Comparison of ENCODE assay signal across 9 cellular contexts in genomic region chr14:24911324-24912095, GRCh38.
A peak's percentile ranks its signal among the peaks of the same experiment; 100 is the strongest.
DNase-seq lines count a peak whose midpoint lies in the region; TF ChIP-seq lines count a peak whose summit lies in the region.
"Had no signal": no experiment of that assay in that cellular context is flagged by ENCODE, and none has a peak within 500 bp of the region (broad histone marks: within the 10 kb centered on the region; RNA-seq: fewer than 3 reads in every experiment).

No MANE protein-coding gene starts in this region.

- TF ChIP-seq POLR2A in adrenal gland (IDR thresholded peaks at IDR 0.05) = no peak

- peaks cover 36% of the 10 kb centered on the region for H3K79me2 ChIP-seq in hepatocyte

- intact Hi-C loops in A673 (cut with micrococcal nuclease; ENCODE audit: unreplicated experiment) (no loop called here), adrenal gland (cut with DNase I) (no loop called here)

- H3K36me3 Mint-ChIP-seq in mesothelial cell of epicardium = no peaks in the 10 kb centered on the region

- no peaks in the 10 kb centered on the region for H3K27me3 Mint-ChIP-seq in mesothelial cell of epicardium (ENCODE audit: low read depth)

- peak overlapping the region; percentile 21 for H3K4me2 ChIP-seq in hepatocyte

- 33 to 42% (median 37%) methylated on average over 5 of the region's 5 CpGs for WGBS in adrenal gland, 4 donors
- 74% methylated on average over 5 of the region's 5 CpGs for WGBS in hepatocyte (ENCODE audit: low lambda C conversion rate, missing lambda C conversion rate)

- no peak overlapping the region for H3K4me3 Mint-ChIP-seq in mesothelial cell of epicardium

- no peaks in the 10 kb centered on the region for H3K9me2 ChIP-seq in hepatocyte (replicated peaks; ENCODE audit: insufficient read depth)

- H3K4me3 ChIP-seq in A673 (ENCODE audit: low read depth, low read length, poor library complexity, severe bottlenecking) (no peak overlapping the region), adrenal gland (no peak overlapping the region), hepatocyte (no peak overlapping the region)

- H3K36me3 ChIP-seq in A673 (ENCODE audit: insufficient read depth, low read length, poor library complexity, severe bottlenecking) (no peaks in the 10 kb centered on the region), adrenal gland (replicated peaks in 1 of 2) (no peaks in the 10 kb centered on the region), hepatocyte (replicated peaks; ENCODE audit: insufficient read depth, low read depth) (no peaks in the 10 kb centered on the region)
- H3K36me3 ChIP-seq: neutrophil had no signal

- H3K27me3 ChIP-seq in A673 (replicated peaks; ENCODE audit: insufficient read depth, low read depth, low read length, poor library complexity) (no peaks in the 10 kb centered on the region), adrenal gland (no peaks in the 10 kb centered on the region), hepatocyte (no peaks in the 10 kb centered on the region)
- H3K27me3 ChIP-seq: neutrophil had no signal

- DNase-seq in A673 (ENCODE audit: low spot score) = peak; percentile 43
- DNase-seq in HCEC 1CT = peak; percentile 84
- peak in 4 of 7 donors; percentile 12 to 38 (median 31) for DNase-seq in adrenal gland
- peak; percentile 54 for DNase-seq in hepatocyte (ENCODE audit: low spot score)
- DNase-seq in T1000 (lab: John Stamatoyannopoulos, UW) = no peak
- DNase-seq in mesothelial cell of epicardium (ENCODE audit: low spot score in 2 of 2, unreplicated experiment in 2 of 2) = no peak
- DNase-seq in LoVo (ENCODE audit: low spot score) = no peak
- DNase-seq in NCI-H187 treated with DMSO at 0.1 percent for 48 hours (lab: John Stamatoyannopoulos, UW) = no peak

- H3K27ac Mint-ChIP-seq in mesothelial cell of epicardium = no peak overlapping the region

- H3K4me1 ChIP-seq in A673 (ENCODE audit: insufficient read depth, low read length, poor library complexity, severe bottlenecking) = no peaks in the 10 kb centered on the region
- H3K4me1 ChIP-seq in adrenal gland (replicated peaks in 1 of 2) = peaks cover 3 to 10% of the 10 kb centered on the region in 2 donors
- peaks cover 30% of the 10 kb centered on the region for H3K4me1 ChIP-seq in hepatocyte (ENCODE audit: insufficient read depth)

- TF ChIP-seq CTCF in A673 (conservative IDR thresholded peaks at IDR 0.05; ENCODE audit: low read depth, low read length) (no peak), adrenal gland (IDR thresholded peaks at IDR 0.05) (no peak), hepatocyte (IDR thresholded peaks at IDR 0.05; ENCODE audit: poor library complexity) (no peak), mesothelial cell of epicardium (IDR thresholded peaks at IDR 0.05; ENCODE audit: unreplicated experiment) (no peak)

- CTCF ChIA-PET in A673 (lab: Charles Lee) = no interaction called here

- no peaks in the 10 kb centered on the region for H3K9me3 Mint-ChIP-seq in mesothelial cell of epicardium

- no peak overlapping the region for H2AFZ ChIP-seq in hepatocyte

- H4K20me1 ChIP-seq in hepatocyte (ENCODE audit: insufficient read depth, poor library complexity, severe bottlenecking) = no peaks in the 10 kb centered on the region

- H3K27ac ChIP-seq in A673 (ENCODE audit: low read depth, low read length, poor library complexity, severe bottlenecking) (no peak overlapping the region), adrenal gland (no peak overlapping the region), hepatocyte (peak overlapping the region; percentile 54)
- H3K27ac ChIP-seq: neutrophil had no signal

- POLR2A ChIA-PET in A673 (lab: Charles Lee; ENCODE audit: low non-redundant PET) = interaction anchor here (0.7 kb wide), 1 partner anchor 68 kb away, joined by 3 read pairs; no protein-coding TSS in a partner anchor

- H3K4me1 Mint-ChIP-seq in mesothelial cell of epicardium = peaks cover 26% of the 10 kb centered on the region

- no TSS peak for BruUV-seq in A673 (replicated peaks; lab: Mats Ljungman, UMichigan)

- no peaks in the 10 kb centered on the region for H3K9me3 ChIP-seq in A673 (ENCODE audit: low read depth, low read length, poor library complexity, severe bottlenecking)
- H3K9me3 ChIP-seq in adrenal gland (replicated peaks in 1 of 3) = no peaks in the 10 kb centered on the region
- no peaks in the 10 kb centered on the region for H3K9me3 ChIP-seq in hepatocyte (ENCODE audit: low read depth)
- H3K9me3 ChIP-seq: neutrophil had no signal

Comparison
In these comparisons a context has a peak if more than half of its experiments do, and no peak if none do; other contexts are left out.
1. DNase-seq: peak in A673 (single experiment), HCEC 1CT (single experiment), adrenal gland (4 of 7) and hepatocyte (single experiment); none in T1000 (single experiment), mesothelial cell of epicardium (0 of 2), LoVo (single experiment) and NCI-H187 treated with DMSO at 0.1 percent for 48 hours (single experiment).